In genomic region chrX:118682258-118683014, GRCh38 we compare ENCODE assay signal across 22 cellular contexts. TPM values are rescaled to one million over a fixed set of nuclear protein-coding genes. Genes with fewer than 3 reads are reported as not detected.
A peak's percentile ranks its signal among the peaks of the same experiment; 100 is the strongest.
DNase-seq lines count a peak whose midpoint lies in the region; ATAC-seq and TF ChIP-seq lines count a peak whose summit lies in the region.
"Had no signal": no experiment of that assay in that cellular context is flagged by ENCODE, and none has a peak within 500 bp of the region (broad histone marks: within the 10 kb centered on the region; RNA-seq: fewer than 3 reads in every experiment).

No MANE protein-coding gene starts in this region.

- no peaks in the 10 kb centered on the region for H3K27me3 Mint-ChIP-seq in CD8-positive, alpha-beta T cell (ENCODE audit: low read depth)
- H3K27me3 Mint-ChIP-seq: activated naive CD8-positive, alpha-beta T cell; brain had no signal

- H3K36me3 ChIP-seq in body of pancreas (replicated peaks in 1 of 2; ENCODE audit: insufficient read depth in 1 of 2, low read depth in 2 of 2) (no peaks in the 10 kb centered on the region), muscle layer of duodenum (ENCODE audit: control insufficient read depth in 1 of 2, insufficient read depth in 2 of 2, low read length in 2 of 2) (no peaks in the 10 kb centered on the region), esophagus muscularis mucosa (peaks cover 0 to 13% (median 0%) of the 10 kb centered on the region in 4 donors)
- H3K36me3 ChIP-seq in CD8-positive, alpha-beta T cell (ENCODE audit: insufficient read depth, low read length), result peaks cover 4% of the 10 kb centered on the region
- H3K36me3 ChIP-seq: BE2C had no signal

- no peaks in the 10 kb centered on the region for H3K4me1 Mint-ChIP-seq in CD8-positive, alpha-beta T cell (ENCODE audit: low read depth)
- H3K4me1 Mint-ChIP-seq: brain had no signal

- H3K27me3 ChIP-seq in body of pancreas (no peaks in the 10 kb centered on the region), muscle layer of duodenum (ENCODE audit: low read depth, low read length) (no peaks in the 10 kb centered on the region), esophagus muscularis mucosa (no peaks in the 10 kb centered on the region)
- H3K27me3 ChIP-seq in CD8-positive, alpha-beta T cell (ENCODE audit: insufficient read depth, low read length), result no peaks in the 10 kb centered on the region
- H3K27me3 ChIP-seq: BE2C had no signal

- no peak overlapping the region for H3K27ac Mint-ChIP-seq in CD8-positive, alpha-beta T cell
- H3K27ac Mint-ChIP-seq: activated naive CD8-positive, alpha-beta T cell; brain had no signal

- 12 to 13% methylated on average over 2 of the region's 2 CpGs for WGBS in body of pancreas, 2 donors
- WGBS in esophagus muscularis mucosa, result 33% methylated on average over 2 of the region's 2 CpGs

- H3K4me1 ChIP-seq in body of pancreas, result peaks cover 12% of the 10 kb centered on the region
- peaks cover 0 to 4% of the 10 kb centered on the region in 2 donors for H3K4me1 ChIP-seq in muscle layer of duodenum (ENCODE audit: control insufficient read depth in 1 of 2, insufficient read depth in 2 of 2, low read length in 2 of 2)
- H3K4me1 ChIP-seq in esophagus muscularis mucosa, result peaks cover 0 to 7% (median 0%) of the 10 kb centered on the region in 4 donors
- no peaks in the 10 kb centered on the region for H3K4me1 ChIP-seq in CD8-positive, alpha-beta T cell (ENCODE audit: insufficient read depth, low read length)
- H3K4me1 ChIP-seq: BE2C, psoas muscle had no signal

- TF ChIP-seq CTCF in body of pancreas (IDR thresholded peaks at IDR 0.05), result no peak
- TF ChIP-seq CTCF in esophagus muscularis mucosa (IDR thresholded peaks at IDR 0.05), result no peak
- TF ChIP-seq CTCF in CD8-positive, alpha-beta T cell (IDR thresholded peaks at IDR 0.05), result no peak

- H3K4me3 ChIP-seq in body of pancreas (no peak overlapping the region), muscle layer of duodenum (ENCODE audit: low read depth in 1 of 2, low read length in 2 of 2) (no peak overlapping the region), esophagus muscularis mucosa (no peak overlapping the region)
- no peak overlapping the region for H3K4me3 ChIP-seq in CD8-positive, alpha-beta T cell (ENCODE audit: low read depth, low read length)
- H3K4me3 ChIP-seq: K562, psoas muscle had no signal

- no peak overlapping the region for H3K4me3 Mint-ChIP-seq in CD8-positive, alpha-beta T cell
- H3K4me3 Mint-ChIP-seq: activated naive CD8-positive, alpha-beta T cell; brain had no signal

- H3K9me3 ChIP-seq in body of pancreas (no peaks in the 10 kb centered on the region), muscle layer of duodenum (ENCODE audit: control insufficient read depth in 1 of 2, low read length in 2 of 2) (no peaks in the 10 kb centered on the region), esophagus muscularis mucosa (no peaks in the 10 kb centered on the region)
- no peaks in the 10 kb centered on the region for H3K9me3 ChIP-seq in CD8-positive, alpha-beta T cell (ENCODE audit: low read length)
- H3K9me3 ChIP-seq: BE2C, psoas muscle had no signal

- CTCF ChIA-PET in CD8-positive, alpha-beta T cell (lab: Charles Lee), result interaction anchor here (0.9 kb wide), 1 partner anchor 125 kb away, joined by 3 read pairs; no protein-coding TSS in a partner anchor

- POLR2A ChIA-PET in CD8-positive, alpha-beta T cell (lab: Charles Lee), result no interaction called here

- DNase-seq in NCI-H1092 treated with DMSO at 0.1 percent for 48 hours (lab: John Stamatoyannopoulos, UW) (peak; percentile 2), NCI-H1092 (lab: John Stamatoyannopoulos, UW) (no peak), NCI-H1930 (lab: John Stamatoyannopoulos, UW) (peak; percentile 52 to 69), body of pancreas (no peak), esophagus muscularis mucosa (ENCODE audit: extremely low spot score) (no peak)
- DNase-seq in CD8-positive, alpha-beta T cell, result no peak
- DNase-seq: activated CD4-positive, alpha-beta T cell treated with anti-CD3 and anti-CD28 coated beads for 1 hour; activated CD8-positive, alpha-beta memory T cell treated with anti-CD3 and anti-CD28 coated beads for 24 hours; BE2C; Calu3; foreskin melanocyte; HCEC 1CT; NCI-H2171; psoas muscle; RPMI8226; stimulated activated CD4-positive, alpha-beta T cell treated with anti-CD3 and anti-CD28 coated beads, Interleukin-4, amount 100 ng/mL, for 24 hours had no signal

- no peak overlapping the region for H3K27ac ChIP-seq in body of pancreas
- peak overlapping the region; percentile 21 for H3K27ac ChIP-seq in muscle layer of duodenum (ENCODE audit: low read length)
- H3K27ac ChIP-seq in esophagus muscularis mucosa (replicated peaks in 1 of 4), result no peak overlapping the region
- H3K27ac ChIP-seq in CD8-positive, alpha-beta T cell (ENCODE audit: low read depth, low read length), result no peak overlapping the region
- H3K27ac ChIP-seq: 22Rv1, psoas muscle had no signal

- H3K9me3 Mint-ChIP-seq in CD8-positive, alpha-beta T cell, result no peaks in the 10 kb centered on the region
- H3K9me3 Mint-ChIP-seq: brain had no signal

- intact Hi-C loops in body of pancreas (cut with DNase I), result no loop called here
- intact Hi-C loops in esophagus muscularis mucosa (cut with DNase I), result no loop called here
- intact Hi-C loops in CD8-positive, alpha-beta T cell (cut with DNase I, micrococcal nuclease), result no loop called here

- TF ChIP-seq POLR2A in body of pancreas (IDR thresholded peaks at IDR 0.05), result no peak
- no peak for TF ChIP-seq POLR2A in esophagus muscularis mucosa (IDR thresholded peaks at IDR 0.05; ENCODE audit: low read depth)

- H3K36me3 Mint-ChIP-seq in CD8-positive, alpha-beta T cell, result peaks cover 60% of the 10 kb centered on the region
- H3K36me3 Mint-ChIP-seq: brain had no signal

- TF ChIP-seq EP300 in esophagus muscularis mucosa (IDR thresholded peaks at IDR 0.05), result no peak

- peak; percentile 33 for ATAC-seq in body of pancreas
- no peak for ATAC-seq in HG03045 (IDR thresholded peaks at IDR 0.05; ENCODE audit: unreplicated experiment)
- ATAC-seq in CD8-positive, alpha-beta T cell, result no peak
- ATAC-seq: K562, psoas muscle had no signal

RNA-seq across cellular contexts. Expression of gene IL13RA1, which starts 45.0 kb away (rescaled TPM):
- total RNA-seq in body of pancreas, result 10 to 100 TPM; 15.2 to 23.6 TPM
- 100 to 1,000 TPM in 1 of 4 donors, 10 to 100 TPM in 3; 53.1 to 101 (median 85.2) TPM for total RNA-seq in esophagus muscularis mucosa
- under 1 TPM in 1 of 2 experiments, not detected in 1; 0.22 TPM for total RNA-seq in CD8-positive, alpha-beta T cell

Comparison
In these comparisons a context has a peak if more than half of its experiments do, and no peak if none do; other contexts are left out.
1. DNase-seq: peak in NCI-H1092 treated with DMSO at 0.1 percent for 48 hours (single experiment) and NCI-H1930 (2 of 2); none in NCI-H1092 (single experiment), body of pancreas (0 of 4), esophagus muscularis mucosa (single experiment) and CD8-positive, alpha-beta T cell (0 of 7).
2. RNA of gene IL13RA1, which starts 45.0 kb away (total RNA-seq): 53.1 to 101 TPM in esophagus muscularis mucosa and 15.2 to 23.6 TPM in body of pancreas; 0.22 TPM in CD8-positive, alpha-beta T cell; every median in the first group is over 10 times any median in the second.